Comparison of ENCODE assay signal across 1 cellular context in genomic region chr12:123601602-123602489, GRCh38.
TF ChIP-seq lines count a peak whose summit lies in the region.

Gene DDX55, plus strand, starts transcription at chr12:123602099. Its CDS starts 50 bp downstream, at chr12:123602149.

TF ChIP-seq in K562, 482 proteins besides CTCF, POLR2A, EP300 and RAD21 (continued from another document and continues in another):
- TF ChIP-seq MGA (IDR thresholded peaks at IDR 0.05) (peak; percentile 93), OTX1 (CRISPR knock-in tag; IDR thresholded peaks at IDR 0.05) (0 out of 2 replicates have a peak, but pooled peaks have one; percentile 39), NR2C2 (CRISPR knock-in tag; IDR thresholded peaks at IDR 0.05) (peak; percentile 32; the same call in 1 of the 2 replicates), NR2C2 (tag; IDR thresholded peaks at IDR 0.05) (peak; percentile 91), UBTF (IDR thresholded peaks at IDR 0.05; ENCODE audit: borderline replicate concordance in 1 of 2, low read depth in 2 of 2, low read length in 2 of 2) (peak in 1 of 2 experiments; percentile 81; a peak in 2 of 4 replicates), ZNF589 (CRISPR knock-in tag; IDR thresholded peaks at IDR 0.05; ENCODE audit: low read depth) (0 out of 2 replicates have a peak, but pooled peaks have one; percentile 65), DLX4 (CRISPR knock-in tag; IDR thresholded peaks at IDR 0.05) (no peak), SAFB (IDR thresholded peaks at IDR 0.05; ENCODE audit: borderline replicate concordance, low read depth, low read length) (peak; percentile 92), CEBPZ (IDR thresholded peaks at IDR 0.05; ENCODE audit: borderline replicate concordance, low read depth, low read length) (no peak), NFE2 (IDR thresholded peaks at IDR 0.05; ENCODE audit: low read depth) (peak; percentile 10; the same call in 1 of the 2 replicates), ZNF197 (CRISPR knock-in tag; IDR thresholded peaks at IDR 0.05; ENCODE audit: low read depth) (no peak), FOXJ3 (CRISPR knock-in tag; IDR thresholded peaks at IDR 0.05) (no peak), ZNF354B (CRISPR knock-in tag; IDR thresholded peaks at IDR 0.05) (no peak), NR0B1 (IDR thresholded peaks at IDR 0.05; ENCODE audit: partially characterized antibody) (no peak), PKNOX1 (IDR thresholded peaks at IDR 0.05) (peak; percentile 89), TSHZ1 (CRISPR knock-in tag; IDR thresholded peaks at IDR 0.05) (no peak), CC2D1A (IDR thresholded peaks at IDR 0.05) (no peak), TAF1 (IDR thresholded peaks at IDR 0.05; ENCODE audit: control insufficient read depth, extremely low read depth, insufficient read depth, low read length, severe bottlenecking) (peak; percentile 98), HDAC2 (IDR thresholded peaks at IDR 0.05) (peak; percentile 89), KAT2B (IDR thresholded peaks at IDR 0.05; ENCODE audit: low read depth, low read length) (no peak), SRSF3 (IDR thresholded peaks at IDR 0.05; ENCODE audit: insufficient read depth, low read length) (no peak), ZNF707 (CRISPR knock-in tag; conservative IDR thresholded peaks at IDR 0.05) (no peak), RHOXF2B (CRISPR knock-in tag; conservative IDR thresholded peaks at IDR 0.05) (no peak), SMARCA5 (IDR thresholded peaks at IDR 0.05) (no peak), EZH2 (IDR thresholded peaks at IDR 0.05; ENCODE audit: borderline replicate concordance, low read depth, low read length) (no peak), ILK (tag; IDR thresholded peaks at IDR 0.05; ENCODE audit: borderline replicate concordance, low read depth) (no peak), TOE1 (IDR thresholded peaks at IDR 0.05; ENCODE audit: borderline replicate concordance) (peak; percentile 92), TOE1 (CRISPR knock-in tag; IDR thresholded peaks at IDR 0.05; ENCODE audit: borderline replicate concordance, low read depth) (peak; percentile 28; the same call in 1 of the 2 replicates)
